In genomic region chr7:22110227-22110839, GRCh38 we compare ENCODE assay signal across 8 cellular contexts.
A peak's percentile ranks its signal among the peaks of the same experiment; 100 is the strongest.
DNase-seq lines count a peak whose midpoint lies in the region; ATAC-seq and TF ChIP-seq lines count a peak whose summit lies in the region.

No MANE protein-coding gene starts in this region.

- H3K4me3 ChIP-seq in AG04449 (ENCODE audit: low read depth, low read length), result no peak overlapping the region
- no peak overlapping the region for H3K4me3 ChIP-seq in colonic mucosa
- no peak overlapping the region for H3K4me3 ChIP-seq in liver (ENCODE audit: low read depth in 1 of 3, low read length in 3 of 3)

- 17% methylated on average over 6 of the region's 6 CpGs for WGBS in liver

- H3K9me3 ChIP-seq in colonic mucosa (no peaks in the 10 kb centered on the region), liver (ENCODE audit: control insufficient read depth in 4 of 4, low read length in 3 of 4) (no peaks in the 10 kb centered on the region)

- intact Hi-C loops in colonic mucosa (cut with DNase I), result loop anchor here (2.0 kb wide), 1 partner anchor 378 kb away; no protein-coding TSS in a partner anchor

- H3K9ac ChIP-seq in colonic mucosa (ENCODE audit: low read depth in 2 of 2, low read length in 2 of 2) (no peak overlapping the region), liver (ENCODE audit: low read depth in 1 of 2, low read length in 2 of 2) (no peak overlapping the region)

- peak; percentile 78 for TF ChIP-seq CTCF in AG04449 (IDR thresholded peaks at IDR 0.05; ENCODE audit: insufficient read depth, low read length, missing control alignments)
- peak; percentile 71 for TF ChIP-seq CTCF in colonic mucosa (IDR thresholded peaks at IDR 0.05)
- TF ChIP-seq CTCF in liver (IDR thresholded peaks at IDR 0.05; ENCODE audit: low read depth, low read length, missing input control), result peak; percentile 92

- POLR2A ChIA-PET in AG04449 (lab: Yijun Ruan, JAX), result no interaction called here

- no peak overlapping the region for H3K27ac ChIP-seq in colonic mucosa
- H3K27ac ChIP-seq in liver (ENCODE audit: low read depth in 1 of 2, low read length in 2 of 2), result no peak overlapping the region

- CTCF ChIA-PET in AG04449 (lab: Yijun Ruan, JAX), result interaction anchor here (0.6 to 15.4 kb wide), 62 partner anchors 8 to 956 kb away, joined by 3 to 232 read pairs (median 4); partner anchors contain the start of gene STEAP1B

- H3K27me3 ChIP-seq in colonic mucosa (no peaks in the 10 kb centered on the region), liver (ENCODE audit: control insufficient read depth in 4 of 4, insufficient read depth in 4 of 4, low read length in 3 of 4) (no peaks in the 10 kb centered on the region)

- H3K4me1 ChIP-seq in colonic mucosa (no peaks in the 10 kb centered on the region), liver (ENCODE audit: control insufficient read depth in 4 of 4, insufficient read depth in 4 of 4, low read length in 3 of 4) (peaks cover 0 to 7% (median 0%) of the 10 kb centered on the region in 4 donors)

- H3K36me3 ChIP-seq in colonic mucosa (no peaks in the 10 kb centered on the region), liver (ENCODE audit: control insufficient read depth in 4 of 4, insufficient read depth in 3 of 4, low read depth in 1 of 4, low read length in 3 of 4) (no peaks in the 10 kb centered on the region)

- ATAC-seq in GM18861 (IDR thresholded peaks at IDR 0.05; ENCODE audit: unreplicated experiment) (peak; percentile 58), HG03442 (IDR thresholded peaks at IDR 0.05; ENCODE audit: unreplicated experiment) (peak; percentile 68)

- TF ChIP-seq RAD21 in liver (IDR thresholded peaks at IDR 0.05), result peak; percentile 96 to 97

- peak; percentile 49 for DNase-seq in AG04449 (ENCODE audit: low read depth, low spot score)
- DNase-seq in NCI-H526 (lab: John Stamatoyannopoulos, UW), result peak; percentile 48 to 79
- peak; percentile 69 for DNase-seq in activated CD4-positive, alpha-beta T cell treated with anti-CD3 and anti-CD28 coated beads for 48 hours
- peak; percentile 70 for DNase-seq in colonic mucosa
- peak; percentile 24 to 42 (median 27) for DNase-seq in stimulated activated CD4-positive, alpha-beta T cell treated with anti-CD3 and anti-CD28 coated beads, TNF-alpha, amount 100 ng/mL, for 48 hours (ENCODE audit: low read depth in 3 of 3)

TF ChIP-seq in liver, 16 proteins besides CTCF, POLR2A, EP300 and RAD21:
- TF ChIP-seq HNF4G (IDR thresholded peaks at IDR 0.05) (no peak), EGR1 (IDR thresholded peaks at IDR 0.05; ENCODE audit: low read depth in 2 of 2) (no peak), GABPA (IDR thresholded peaks at IDR 0.05 in 1 of 2, conservative IDR thresholded peaks at IDR 0.05 in 1 of 2) (no peak), FOXA2 (IDR thresholded peaks at IDR 0.05) (no peak), SP1 (IDR thresholded peaks at IDR 0.05) (no peak), JUND (IDR thresholded peaks at IDR 0.05) (no peak), FOXA1 (IDR thresholded peaks at IDR 0.05) (no peak), YY1 (IDR thresholded peaks at IDR 0.05) (no peak), RXRA (IDR thresholded peaks at IDR 0.05) (no peak)
- TF ChIP-seq, protein P1, sequence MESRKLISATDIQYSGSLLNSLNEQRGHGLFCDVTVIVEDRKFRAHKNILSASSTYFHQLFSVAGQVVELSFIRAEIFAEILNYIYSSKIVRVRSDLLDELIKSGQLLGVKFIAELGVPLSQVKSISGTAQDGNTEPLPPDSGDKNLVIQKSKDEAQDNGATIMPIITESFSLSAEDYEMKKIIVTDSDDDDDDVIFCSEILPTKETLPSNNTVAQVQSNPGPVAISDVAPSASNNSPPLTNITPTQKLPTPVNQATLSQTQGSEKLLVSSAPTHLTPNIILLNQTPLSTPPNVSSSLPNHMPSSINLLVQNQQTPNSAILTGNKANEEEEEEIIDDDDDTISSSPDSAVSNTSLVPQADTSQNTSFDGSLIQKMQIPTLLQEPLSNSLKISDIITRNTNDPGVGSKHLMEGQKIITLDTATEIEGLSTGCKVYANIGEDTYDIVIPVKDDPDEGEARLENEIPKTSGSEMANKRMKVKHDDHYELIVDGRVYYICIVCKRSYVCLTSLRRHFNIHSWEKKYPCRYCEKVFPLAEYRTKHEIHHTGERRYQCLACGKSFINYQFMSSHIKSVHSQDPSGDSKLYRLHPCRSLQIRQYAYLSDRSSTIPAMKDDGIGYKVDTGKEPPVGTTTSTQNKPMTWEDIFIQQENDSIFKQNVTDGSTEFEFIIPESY (IDR thresholded peaks at IDR 0.05), result no peak
- TF ChIP-seq, protein P2, sequence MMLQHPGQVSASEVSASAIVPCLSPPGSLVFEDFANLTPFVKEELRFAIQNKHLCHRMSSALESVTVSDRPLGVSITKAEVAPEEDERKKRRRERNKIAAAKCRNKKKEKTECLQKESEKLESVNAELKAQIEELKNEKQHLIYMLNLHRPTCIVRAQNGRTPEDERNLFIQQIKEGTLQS (IDR thresholded peaks at IDR 0.05), result no peak
TF ChIP-seq in liver: peak in this region for 0.
